In genomic region chr22:37273126-37273845, GRCh38 we compare ENCODE assay signal across 1 cellular context.
TF ChIP-seq lines count a peak whose summit lies in the region.

No MANE protein-coding gene starts in this region.

TF ChIP-seq in K562, 482 proteins besides CTCF, POLR2A, EP300 and RAD21 (continued from another document and continues in another):
- TF ChIP-seq CUX1 (CRISPR knock-in tag; IDR thresholded peaks at IDR 0.05) (no peak), DPF2 (IDR thresholded peaks at IDR 0.05) (peak; percentile 50), EGR1 (conservative IDR thresholded peaks at IDR 0.05) (peak; percentile 60), CHD4 (IDR thresholded peaks at IDR 0.05; ENCODE audit: insufficient read depth, insufficient replicate concordance, low read depth, low read length, poor library complexity, severe bottlenecking) (peak; percentile 28), ZNF699 (CRISPR knock-in tag; IDR thresholded peaks at IDR 0.05; ENCODE audit: insufficient replicate concordance) (no peak), CREM (IDR thresholded peaks at IDR 0.05; ENCODE audit: low read depth) (peak; percentile 34; the same call in 1 of the 2 replicates), ZMIZ1 (IDR thresholded peaks at IDR 0.05; ENCODE audit: low read depth in 2 of 2, low read length in 2 of 2) (no peak), GABPB1 (CRISPR knock-in tag; IDR thresholded peaks at IDR 0.05) (no peak), SOX6 (IDR thresholded peaks at IDR 0.05) (no peak), BMI1 (IDR thresholded peaks at IDR 0.05; ENCODE audit: low read length) (no peak), C11orf30 (IDR thresholded peaks at IDR 0.05; ENCODE audit: low read depth) (peak; percentile 77), HDAC2 (IDR thresholded peaks at IDR 0.05) (peak; percentile 73; the same call in 1 of the 2 replicates), ATF1 (CRISPR knock-in tag; IDR thresholded peaks at IDR 0.05) (no peak), ATF1 (tag; IDR thresholded peaks at IDR 0.05) (peak; percentile 38; the same call in 1 of the 2 replicates), ZNF239 (CRISPR knock-in tag; IDR thresholded peaks at IDR 0.05) (no peak), CEBPB (tag; IDR thresholded peaks at IDR 0.05) (no peak), KDM1A (IDR thresholded peaks at IDR 0.05) (peak; percentile 78 to 88), DIDO1 (tag; IDR thresholded peaks at IDR 0.05; ENCODE audit: low read depth) (no peak), ARNT (IDR thresholded peaks at IDR 0.05) (no peak), MAFG (tag; conservative IDR thresholded peaks at IDR 0.05) (peak; percentile 37), DLX4 (CRISPR knock-in tag; IDR thresholded peaks at IDR 0.05) (no peak), HMG20B (CRISPR knock-in tag; IDR thresholded peaks at IDR 0.05) (no peak), HDAC1 (IDR thresholded peaks at IDR 0.05) (peak in 1 of 2 experiments; percentile 18; a peak in 1 of 4 replicates), CHAMP1 (IDR thresholded peaks at IDR 0.05) (no peak), REST (CRISPR knock-in tag; IDR thresholded peaks at IDR 0.05; ENCODE audit: low read depth) (no peak), BACH1 (tag; IDR thresholded peaks at IDR 0.05) (peak; percentile 62; the same call in 1 of the 2 replicates), ATF3 (IDR thresholded peaks at IDR 0.05) (peak; percentile 81), ATF3 (CRISPR knock-in tag; conservative IDR thresholded peaks at IDR 0.05) (no peak), ARID3B (CRISPR knock-in tag; IDR thresholded peaks at IDR 0.05; ENCODE audit: borderline replicate concordance) (no peak), ZNF407 (IDR thresholded peaks at IDR 0.05; ENCODE audit: low read depth) (no peak)
